ENCODE assay signal across 14 cellular contexts in genomic region chr6:116397960-116398359, GRCh38. TPM values are rescaled to one million over a fixed set of nuclear protein-coding genes. Genes with fewer than 3 reads are reported as not detected.
A peak's percentile ranks its signal among the peaks of the same experiment; 100 is the strongest.
DNase-seq lines count a peak whose midpoint lies in the region; ATAC-seq and TF ChIP-seq lines count a peak whose summit lies in the region.
"Had no signal": no experiment of that assay in that cellular context is flagged by ENCODE, and none has a peak within 500 bp of the region (broad histone marks: within the 10 kb centered on the region; RNA-seq: fewer than 3 reads in every experiment).

No MANE protein-coding gene starts in this region.

- no peak overlapping the region for H3K4me3 ChIP-seq in SJSA1
- H3K4me3 ChIP-seq in sigmoid colon = no peak overlapping the region
- H3K4me3 ChIP-seq in thyroid gland (replicated peaks in 1 of 3) = no peak overlapping the region
- H3K4me3 ChIP-seq: upper lobe of left lung had no signal

- H3K27me3 ChIP-seq in SJSA1 (replicated peaks) (no peaks in the 10 kb centered on the region), sigmoid colon (no peaks in the 10 kb centered on the region), thyroid gland (no peaks in the 10 kb centered on the region)
- H3K27me3 ChIP-seq: upper lobe of left lung had no signal

- H3K36me3 ChIP-seq in SJSA1 (0 out of 2 replicates have a peak, but pooled peaks cover 5% of the 10 kb centered on the region), sigmoid colon (peaks cover 0 to 10% (median 0%) of the 10 kb centered on the region in 4 donors), thyroid gland (no peaks in the 10 kb centered on the region)

- no peaks in the 10 kb centered on the region for H3K9me3 Mint-ChIP-seq in Calu3 (ENCODE audit: low read depth, unreplicated experiment)
- H3K9me3 Mint-ChIP-seq: activated CD8-positive, alpha-beta T cell treated with anti-CD3 and anti-CD28 coated beads for 36 hours; activated naive CD4-positive, alpha-beta T cell treated with anti-CD3 and anti-CD28 coated beads, Interleukin-2, amount 50 U/mL, for 24 hours; dendritic cell treated with granulocyte-macrophage colony-stimulating factor and Interleukin-4, amounts not matched to agents 40 ng/mL and 50 ng/mL, for 4 days had no signal

- H3K27ac Mint-ChIP-seq in Calu3 (ENCODE audit: unreplicated experiment) = peak overlapping the region; percentile 33
- H3K27ac Mint-ChIP-seq: activated CD8-positive, alpha-beta T cell treated with anti-CD3 and anti-CD28 coated beads for 36 hours; activated naive CD4-positive, alpha-beta T cell treated with anti-CD3 and anti-CD28 coated beads, Interleukin-2, amount 50 U/mL, for 24 hours; dendritic cell treated with granulocyte-macrophage colony-stimulating factor and Interleukin-4, amounts not matched to agents 40 ng/mL and 50 ng/mL, for 4 days had no signal

- 87 to 89% methylated on average over 1 of the region's 1 CpG for WGBS in sigmoid colon, 2 donors
- WGBS in thyroid gland, 2 donors = 68 to 70% methylated on average over 1 of the region's 1 CpG

- peaks cover 13% of the 10 kb centered on the region for H3K4me1 Mint-ChIP-seq in Calu3 (ENCODE audit: low read depth, unreplicated experiment)

- H3K9me3 ChIP-seq in SJSA1 (replicated peaks) (no peaks in the 10 kb centered on the region), sigmoid colon (no peaks in the 10 kb centered on the region), thyroid gland (no peaks in the 10 kb centered on the region)
- H3K9me3 ChIP-seq: upper lobe of left lung had no signal

- ATAC-seq in HG03342 (IDR thresholded peaks at IDR 0.05; ENCODE audit: unreplicated experiment) = no peak
- ATAC-seq: activated CD8-positive, alpha-beta T cell treated with anti-CD3 and anti-CD28 coated beads for 36 hours had no signal

- H3K4me1 ChIP-seq in SJSA1 (replicated peaks) (peaks cover 25% of the 10 kb centered on the region), sigmoid colon (peaks cover 0 to 12% (median 5%) of the 10 kb centered on the region in 4 donors), thyroid gland (no peaks in the 10 kb centered on the region)

- TF ChIP-seq EP300 in sigmoid colon (IDR thresholded peaks at IDR 0.05) = no peak

- no peak for DNase-seq in Calu3
- DNase-seq in SJSA1 (ENCODE audit: low read depth in 1 of 2, low spot score in 2 of 2) = peak in 1 of 2 experiments; percentile 60
- peak; percentile 56 for DNase-seq in fibroblast of gingiva (ENCODE audit: low read depth)
- DNase-seq in sigmoid colon = no peak
- DNase-seq in thyroid gland = no peak
- DNase-seq in stimulated activated CD4-positive, alpha-beta T cell treated with anti-CD3 and anti-CD28 coated beads, Interleukin-4, amount 100 ng/mL, for 24 hours = no peak
- DNase-seq in NCI-H1694 (lab: John Stamatoyannopoulos, UW) = no peak
- DNase-seq: activated CD8-positive, alpha-beta T cell treated with anti-CD3 and anti-CD28 coated beads for 36 hours; hypothalamus had no signal

- TF ChIP-seq CTCF in Calu3 (IDR thresholded peaks at IDR 0.05; ENCODE audit: unreplicated experiment) = no peak
- TF ChIP-seq CTCF in sigmoid colon (IDR thresholded peaks at IDR 0.05) = no peak
- TF ChIP-seq CTCF in thyroid gland (IDR thresholded peaks at IDR 0.05) = no peak

- H3K36me3 Mint-ChIP-seq in Calu3 (ENCODE audit: insufficient read depth, unreplicated experiment) = peaks cover 5% of the 10 kb centered on the region
- H3K36me3 Mint-ChIP-seq: activated naive CD4-positive, alpha-beta T cell treated with anti-CD3 and anti-CD28 coated beads, Interleukin-2, amount 50 U/mL, for 24 hours had no signal

- H3K27me3 Mint-ChIP-seq in Calu3 (ENCODE audit: unreplicated experiment) = no peaks in the 10 kb centered on the region
- H3K27me3 Mint-ChIP-seq: activated CD8-positive, alpha-beta T cell treated with anti-CD3 and anti-CD28 coated beads for 36 hours; activated naive CD4-positive, alpha-beta T cell treated with anti-CD3 and anti-CD28 coated beads, Interleukin-2, amount 50 U/mL, for 24 hours; dendritic cell treated with granulocyte-macrophage colony-stimulating factor and Interleukin-4, amounts not matched to agents 40 ng/mL and 50 ng/mL, for 4 days had no signal

- BruUV-seq in Calu3 (replicated peaks; lab: Mats Ljungman, UMichigan) = no TSS peak

- intact Hi-C loops in Calu3 (cut with micrococcal nuclease; ENCODE audit: unreplicated experiment) = no loop called here
- intact Hi-C loops in sigmoid colon (cut with DNase I) = no loop called here
- intact Hi-C loops in thyroid gland (cut with DNase I) = no loop called here

- no peak for TF ChIP-seq POLR2A in sigmoid colon (IDR thresholded peaks at IDR 0.05)
- no peak for TF ChIP-seq POLR2A in thyroid gland (IDR thresholded peaks at IDR 0.05)

- H3K4me3 Mint-ChIP-seq in Calu3 (ENCODE audit: low read depth, unreplicated experiment) = no peak overlapping the region
- H3K4me3 Mint-ChIP-seq: activated CD8-positive, alpha-beta T cell treated with anti-CD3 and anti-CD28 coated beads for 36 hours; activated naive CD4-positive, alpha-beta T cell treated with anti-CD3 and anti-CD28 coated beads, Interleukin-2, amount 50 U/mL, for 24 hours; dendritic cell treated with granulocyte-macrophage colony-stimulating factor and Interleukin-4, amounts not matched to agents 40 ng/mL and 50 ng/mL, for 4 days had no signal

- H3K27ac ChIP-seq in SJSA1 = peak overlapping the region; percentile 72
- peak overlapping the region in 3 of 4 donors; percentile 15 to 57 (median 38) for H3K27ac ChIP-seq in sigmoid colon
- H3K27ac ChIP-seq in thyroid gland = no peak overlapping the region
- H3K27ac ChIP-seq: C4-2B had no signal

- CTCF ChIA-PET in Calu3 (lab: Charles Lee) = no interaction called here

RNA-seq across cellular contexts. Expression of gene DSE, which starts 27.2 kb away (rescaled TPM):
- 28.6 and 43.8 TPM in 2 replicates for total RNA-seq in Calu3 (2022)
- total RNA-seq in SJSA1 (2014; rRNA removed; shearing (Covaris generic)) = 27.3 and 35.1 TPM in 2 replicates
- total RNA-seq in sigmoid colon = 10 to 100 TPM; 17.9 to 29.5 (median 25.6) TPM
- 1 to 10 TPM; 2.5 to 7.6 (median 5.4) TPM for polyA plus RNA-seq in sigmoid colon
- 10 to 100 TPM; 22.2 to 32.8 (median 30.5) TPM for total RNA-seq in thyroid gland

Comparison
In these comparisons a context has a peak if more than half of its experiments do, and no peak if none do; other contexts are left out.
1. H3K27ac ChIP-seq: peak in SJSA1 (single experiment) and sigmoid colon (3 of 4); none in thyroid gland (0 of 3).